1 cellular context compared by ENCODE assay signal in the genomic region with DNA sequence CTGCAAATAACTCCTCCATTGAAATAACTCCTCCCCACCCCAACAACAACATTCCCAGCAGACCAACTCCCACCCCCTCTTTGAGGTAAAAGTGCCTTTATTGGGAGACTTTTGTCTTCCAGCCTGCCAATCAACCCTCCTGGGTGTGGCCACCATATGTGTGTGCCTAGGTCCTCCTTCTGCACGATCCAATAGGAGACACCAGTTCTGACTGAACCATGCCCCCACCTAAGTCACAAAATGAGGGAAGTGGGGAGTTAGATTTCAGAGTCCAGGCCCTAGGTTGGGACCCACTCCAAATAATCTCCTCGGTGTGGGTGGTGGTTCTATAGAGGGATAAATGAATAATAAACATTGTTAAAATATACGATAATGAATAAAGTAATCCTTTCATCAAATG.
TF ChIP-seq lines count a peak whose summit lies in the region.

No MANE protein-coding gene starts in this region.

TF ChIP-seq in GM23338, 12 proteins besides CTCF, POLR2A, EP300 and RAD21 (continued from another document):
- TF ChIP-seq, protein P1, sequence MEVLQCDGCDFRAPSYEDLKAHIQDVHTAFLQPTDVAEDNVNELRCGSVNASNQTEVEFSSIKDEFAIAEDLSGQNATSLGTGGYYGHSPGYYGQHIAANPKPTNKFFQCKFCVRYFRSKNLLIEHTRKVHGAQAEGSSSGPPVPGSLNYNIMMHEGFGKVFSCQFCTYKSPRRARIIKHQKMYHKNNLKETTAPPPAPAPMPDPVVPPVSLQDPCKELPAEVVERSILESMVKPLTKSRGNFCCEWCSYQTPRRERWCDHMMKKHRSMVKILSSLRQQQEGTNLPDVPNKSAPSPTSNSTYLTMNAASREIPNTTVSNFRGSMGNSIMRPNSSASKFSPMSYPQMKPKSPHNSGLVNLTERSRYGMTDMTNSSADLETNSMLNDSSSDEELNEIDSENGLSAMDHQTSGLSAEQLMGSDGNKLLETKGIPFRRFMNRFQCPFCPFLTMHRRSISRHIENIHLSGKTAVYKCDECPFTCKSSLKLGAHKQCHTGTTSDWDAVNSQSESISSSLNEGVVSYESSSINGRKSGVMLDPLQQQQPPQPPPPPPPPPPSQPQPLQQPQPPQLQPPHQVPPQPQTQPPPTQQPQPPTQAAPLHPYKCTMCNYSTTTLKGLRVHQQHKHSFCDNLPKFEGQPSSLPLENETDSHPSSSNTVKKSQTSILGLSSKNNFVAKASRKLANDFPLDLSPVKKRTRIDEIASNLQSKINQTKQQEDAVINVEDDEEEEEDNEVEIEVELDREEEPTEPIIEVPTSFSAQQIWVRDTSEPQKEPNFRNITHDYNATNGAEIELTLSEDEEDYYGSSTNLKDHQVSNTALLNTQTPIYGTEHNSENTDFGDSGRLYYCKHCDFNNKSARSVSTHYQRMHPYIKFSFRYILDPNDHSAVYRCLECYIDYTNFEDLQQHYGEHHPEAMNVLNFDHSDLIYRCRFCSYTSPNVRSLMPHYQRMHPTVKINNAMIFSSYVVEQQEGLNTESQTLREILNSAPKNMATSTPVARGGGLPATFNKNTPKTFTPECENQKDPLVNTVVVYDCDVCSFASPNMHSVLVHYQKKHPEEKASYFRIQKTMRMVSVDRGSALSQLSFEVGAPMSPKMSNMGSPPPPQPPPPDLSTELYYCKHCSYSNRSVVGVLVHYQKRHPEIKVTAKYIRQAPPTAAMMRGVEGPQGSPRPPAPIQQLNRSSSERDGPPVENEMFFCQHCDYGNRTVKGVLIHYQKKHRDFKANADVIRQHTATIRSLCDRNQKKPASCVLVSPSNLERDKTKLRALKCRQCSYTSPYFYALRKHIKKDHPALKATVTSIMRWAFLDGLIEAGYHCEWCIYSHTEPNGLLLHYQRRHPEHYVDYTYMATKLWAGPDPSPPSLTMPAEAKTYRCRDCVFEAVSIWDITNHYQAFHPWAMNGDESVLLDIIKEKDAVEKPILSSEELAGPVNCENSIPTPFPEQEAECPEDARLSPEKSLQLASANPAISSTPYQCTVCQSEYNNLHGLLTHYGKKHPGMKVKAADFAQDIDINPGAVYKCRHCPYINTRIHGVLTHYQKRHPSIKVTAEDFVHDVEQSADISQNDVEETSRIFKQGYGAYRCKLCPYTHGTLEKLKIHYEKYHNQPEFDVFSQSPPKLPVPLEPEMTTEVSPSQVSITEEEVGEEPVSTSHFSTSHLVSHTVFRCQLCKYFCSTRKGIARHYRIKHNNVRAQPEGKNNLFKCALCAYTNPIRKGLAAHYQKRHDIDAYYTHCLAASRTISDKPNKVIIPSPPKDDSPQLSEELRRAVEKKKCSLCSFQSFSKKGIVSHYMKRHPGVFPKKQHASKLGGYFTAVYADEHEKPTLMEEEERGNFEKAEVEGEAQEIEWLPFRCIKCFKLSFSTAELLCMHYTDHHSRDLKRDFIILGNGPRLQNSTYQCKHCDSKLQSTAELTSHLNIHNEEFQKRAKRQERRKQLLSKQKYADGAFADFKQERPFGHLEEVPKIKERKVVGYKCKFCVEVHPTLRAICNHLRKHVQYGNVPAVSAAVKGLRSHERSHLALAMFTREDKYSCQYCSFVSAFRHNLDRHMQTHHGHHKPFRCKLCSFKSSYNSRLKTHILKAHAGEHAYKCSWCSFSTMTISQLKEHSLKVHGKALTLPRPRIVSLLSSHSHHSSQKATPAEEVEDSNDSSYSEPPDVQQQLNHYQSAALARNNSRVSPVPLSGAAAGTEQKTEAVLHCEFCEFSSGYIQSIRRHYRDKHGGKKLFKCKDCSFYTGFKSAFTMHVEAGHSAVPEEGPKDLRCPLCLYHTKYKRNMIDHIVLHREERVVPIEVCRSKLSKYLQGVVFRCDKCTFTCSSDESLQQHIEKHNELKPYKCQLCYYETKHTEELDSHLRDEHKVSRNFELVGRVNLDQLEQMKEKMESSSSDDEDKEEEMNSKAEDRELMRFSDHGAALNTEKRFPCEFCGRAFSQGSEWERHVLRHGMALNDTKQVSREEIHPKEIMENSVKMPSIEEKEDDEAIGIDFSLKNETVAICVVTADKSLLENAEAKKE (CRISPR knock-in tag; IDR thresholded peaks at IDR 0.05): no peak
- TF ChIP-seq CREB1 (CRISPR knock-in tag; IDR thresholded peaks at IDR 0.05; ENCODE audit: low read depth) (no peak), ETS1 (IDR thresholded peaks at IDR 0.05) (no peak), ZNF114 (CRISPR knock-in tag; IDR thresholded peaks at IDR 0.05) (no peak), ZNF331 (CRISPR knock-in tag; IDR thresholded peaks at IDR 0.05; ENCODE audit: low read depth) (no peak), POLR2AphosphoS5 (IDR thresholded peaks at IDR 0.05; ENCODE audit: low read depth) (no peak), JUNB (IDR thresholded peaks at IDR 0.05; ENCODE audit: unreplicated experiment) (no peak)
- TF ChIP-seq, protein P2, sequence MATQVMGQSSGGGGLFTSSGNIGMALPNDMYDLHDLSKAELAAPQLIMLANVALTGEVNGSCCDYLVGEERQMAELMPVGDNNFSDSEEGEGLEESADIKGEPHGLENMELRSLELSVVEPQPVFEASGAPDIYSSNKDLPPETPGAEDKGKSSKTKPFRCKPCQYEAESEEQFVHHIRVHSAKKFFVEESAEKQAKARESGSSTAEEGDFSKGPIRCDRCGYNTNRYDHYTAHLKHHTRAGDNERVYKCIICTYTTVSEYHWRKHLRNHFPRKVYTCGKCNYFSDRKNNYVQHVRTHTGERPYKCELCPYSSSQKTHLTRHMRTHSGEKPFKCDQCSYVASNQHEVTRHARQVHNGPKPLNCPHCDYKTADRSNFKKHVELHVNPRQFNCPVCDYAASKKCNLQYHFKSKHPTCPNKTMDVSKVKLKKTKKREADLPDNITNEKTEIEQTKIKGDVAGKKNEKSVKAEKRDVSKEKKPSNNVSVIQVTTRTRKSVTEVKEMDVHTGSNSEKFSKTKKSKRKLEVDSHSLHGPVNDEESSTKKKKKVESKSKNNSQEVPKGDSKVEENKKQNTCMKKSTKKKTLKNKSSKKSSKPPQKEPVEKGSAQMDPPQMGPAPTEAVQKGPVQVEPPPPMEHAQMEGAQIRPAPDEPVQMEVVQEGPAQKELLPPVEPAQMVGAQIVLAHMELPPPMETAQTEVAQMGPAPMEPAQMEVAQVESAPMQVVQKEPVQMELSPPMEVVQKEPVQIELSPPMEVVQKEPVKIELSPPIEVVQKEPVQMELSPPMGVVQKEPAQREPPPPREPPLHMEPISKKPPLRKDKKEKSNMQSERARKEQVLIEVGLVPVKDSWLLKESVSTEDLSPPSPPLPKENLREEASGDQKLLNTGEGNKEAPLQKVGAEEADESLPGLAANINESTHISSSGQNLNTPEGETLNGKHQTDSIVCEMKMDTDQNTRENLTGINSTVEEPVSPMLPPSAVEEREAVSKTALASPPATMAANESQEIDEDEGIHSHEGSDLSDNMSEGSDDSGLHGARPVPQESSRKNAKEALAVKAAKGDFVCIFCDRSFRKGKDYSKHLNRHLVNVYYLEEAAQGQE (IDR thresholded peaks at IDR 0.05; ENCODE audit: unreplicated experiment): no peak
